ENCODE assay signal across 20 cellular contexts in the genomic region with DNA sequence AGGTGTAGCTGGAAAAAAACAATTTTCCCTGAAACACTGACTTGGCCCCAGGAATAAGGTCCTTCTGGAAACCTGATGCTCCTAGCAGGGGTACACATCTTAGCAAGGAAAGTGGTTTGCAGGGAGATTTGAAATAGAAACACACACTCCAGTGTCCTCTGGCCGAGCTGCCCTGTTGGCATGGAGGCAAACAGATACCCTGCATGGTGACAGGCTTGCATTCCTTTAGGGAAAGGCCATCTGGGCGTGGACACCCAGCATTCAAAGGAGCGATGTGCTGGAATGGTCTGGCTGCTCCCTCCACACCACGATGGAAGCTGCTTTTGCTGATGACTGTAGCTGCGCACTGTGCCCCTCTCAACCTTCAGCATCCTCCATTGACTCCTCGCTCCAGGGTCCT. TPM values are rescaled to one million over a fixed set of nuclear protein-coding genes. Genes with fewer than 3 reads are reported as not detected.
DNase-seq lines count a peak whose midpoint lies in the region; ATAC-seq, FAIRE-seq and TF ChIP-seq lines count a peak whose summit lies in the region.
"Had no signal": no experiment of that assay in that cellular context is flagged by ENCODE, and none has a peak within 500 bp of the region (broad histone marks: within the 10 kb centered on the region; RNA-seq: fewer than 3 reads in every experiment).

No MANE protein-coding gene starts in this region.

- FAIRE-seq in A549 (lab: Jason Lieb, UNC): no peak
- FAIRE-seq in small intestine (lab: Jason Lieb, UNC): no peak
- FAIRE-seq: A204.1, GM18507 had no signal

- H3K36me3 ChIP-seq in NT2/D1 (ENCODE audit: insufficient read depth, insufficient read length, low read length) (no peaks in the 10 kb centered on the region), small intestine (ENCODE audit: control insufficient read depth in 2 of 2, insufficient read depth in 2 of 2, low read length in 2 of 2) (no peaks in the 10 kb centered on the region)
- H3K36me3 ChIP-seq: ovary, stomach had no signal

- H3K4me1 ChIP-seq in A549 (peaks cover 12% of the 10 kb centered on the region), NT2/D1 (ENCODE audit: insufficient read depth, insufficient read length) (peaks cover 28% of the 10 kb centered on the region), small intestine (ENCODE audit: control insufficient read depth in 2 of 2, insufficient read depth in 1 of 2, low read depth in 1 of 2, low read length in 1 of 2) (no peaks in the 10 kb centered on the region)

- peak overlapping the region; percentile 25; the same call in 2 of the 3 replicates for H3K4me2 ChIP-seq in A549

- WGBS in A549 (ENCODE audit: missing lambda C conversion rate): 63% methylated on average over 6 of the region's 6 CpGs
- WGBS in small intestine, 3 donors: 80 to 90% (median 82%) methylated on average over 6 of the region's 6 CpGs

- no peak for TF ChIP-seq POLR2A in A549 (IDR thresholded peaks at IDR 0.05; ENCODE audit: low read length)

- H3K9ac ChIP-seq in NT2/D1 (ENCODE audit: insufficient read length, low read depth): peak overlapping the region; percentile 58

- H3K27me3 Mint-ChIP-seq in nephron (ENCODE audit: low read depth): peaks cover 8% of the 10 kb centered on the region
- H3K27me3 Mint-ChIP-seq: activated T-helper 17 cell treated with anti-CD3 and anti-CD28 coated beads, Interleukin-2, amount 50 U/mL, for 72 hours had no signal

- intact Hi-C loops in sciatic nerve (cut with DNase I): no loop called here

- peak overlapping the region; percentile 24 to 66; a peak in 3 of 6 replicates for H3K27ac ChIP-seq in A549
- H3K27ac ChIP-seq in small intestine (ENCODE audit: low read depth in 1 of 2, low read length in 1 of 2): peak overlapping the region in 1 of 2 donors; percentile 39
- H3K27ac ChIP-seq: ovary had no signal

- TF ChIP-seq CTCF in A549 (IDR thresholded peaks at IDR 0.05): no peak
- TF ChIP-seq CTCF in nephron (IDR thresholded peaks at IDR 0.05; ENCODE audit: unreplicated experiment in 3 of 3): no peak

- TF ChIP-seq EP300 in A549 (IDR thresholded peaks at IDR 0.05): no peak

- no peaks in the 10 kb centered on the region for H3K9me3 ChIP-seq in A549
- H3K9me3 ChIP-seq in NT2/D1 (ENCODE audit: insufficient read depth, low read length): no peaks in the 10 kb centered on the region
- H3K9me3 ChIP-seq in small intestine (ENCODE audit: control insufficient read depth, low read depth): no peaks in the 10 kb centered on the region
- H3K9me3 ChIP-seq: ovary, stomach had no signal

- no peaks in the 10 kb centered on the region for H3K27me3 ChIP-seq in NT2/D1 (ENCODE audit: insufficient read depth, insufficient read length)
- H3K27me3 ChIP-seq in small intestine (ENCODE audit: control insufficient read depth in 2 of 2, insufficient read depth in 2 of 2, low read length in 2 of 2): no peaks in the 10 kb centered on the region
- H3K27me3 ChIP-seq: ovary, stomach had no signal

- peak overlapping the region; percentile 49 to 96 (median 81) for H3K27ac Mint-ChIP-seq in nephron
- H3K27ac Mint-ChIP-seq: activated T-helper 17 cell treated with anti-CD3 and anti-CD28 coated beads, Interleukin-2, amount 50 U/mL, for 72 hours had no signal

- TF ChIP-seq RAD21 in A549 (conservative IDR thresholded peaks at IDR 0.05 in 1 of 2, IDR thresholded peaks at IDR 0.05 in 1 of 2): no peak

- POLR2A ChIA-PET in A549 (lab: Yijun Ruan, JAX): no interaction called here

- DNase-seq in A549 (ENCODE audit: low read depth in 1 of 2, low spot score in 1 of 2): peak in 1 of 2 experiments; percentile 38
- DNase-seq in NT2/D1 (ENCODE audit: low read depth, low spot score): no peak
- peak; percentile 51 for DNase-seq in epidermal melanocyte (ENCODE audit: insufficient read length, low spot score)
- no peak for DNase-seq in small intestine
- DNase-seq in sciatic nerve (ENCODE audit: low spot score): no peak
- no peak for DNase-seq in DMS79 treated with DMSO at 0.1 percent for 48 hours (lab: John Stamatoyannopoulos, UW)
- DNase-seq: activated CD4-positive, CD25-positive, alpha-beta regulatory T cell treated with anti-CD3 and anti-CD28 coated beads, Interleukin-2, amount 50 U/mL, for 72 hours; caudate nucleus; DMS53; MV-4-11; NCI-H526; ovary; SHP77 treated with DMSO at 0.1 percent for 48 hours; stimulated activated CD4-positive, alpha-beta T cell treated with anti-CD3 and anti-CD28 coated beads, Interleukin-4, amount 100 ng/mL, for 24 hours; stomach had no signal

- peak; percentile 30 to 72; a peak in 4 of 6 replicates for ATAC-seq in A549
- ATAC-seq in HG03108 (IDR thresholded peaks at IDR 0.05; ENCODE audit: unreplicated experiment): no peak
- ATAC-seq in sciatic nerve: no peak
- ATAC-seq: activated T-helper 17 cell treated with anti-CD3 and anti-CD28 coated beads, Interleukin-2, amount 50 U/mL, for 72 hours had no signal

- H3K36me3 Mint-ChIP-seq in nephron (ENCODE audit: low read depth): no peaks in the 10 kb centered on the region

- H3K4me3 ChIP-seq in A549 (no peak overlapping the region), NT2/D1 (ENCODE audit: insufficient read length, low read depth) (no peak overlapping the region), small intestine (ENCODE audit: low read depth in 1 of 2, low read length in 2 of 2) (no peak overlapping the region)
- H3K4me3 ChIP-seq: ovary, stomach had no signal

- CTCF ChIA-PET in A549 (lab: Yijun Ruan, JAX): interaction anchor here (0.8 kb wide), 1 partner anchor 11 kb away, joined by 3 read pairs; no protein-coding TSS in a partner anchor

- H3K4me1 Mint-ChIP-seq in nephron: peaks cover 24% of the 10 kb centered on the region
- H3K4me1 Mint-ChIP-seq: activated T-helper 17 cell treated with anti-CD3 and anti-CD28 coated beads, Interleukin-2, amount 50 U/mL, for 72 hours had no signal

- no peaks in the 10 kb centered on the region for H3K9me3 Mint-ChIP-seq in nephron

- H3K4me3 Mint-ChIP-seq in nephron: no peak overlapping the region
- H3K4me3 Mint-ChIP-seq: activated T-helper 17 cell treated with anti-CD3 and anti-CD28 coated beads, Interleukin-2, amount 50 U/mL, for 72 hours had no signal

TF ChIP-seq in A549, 52 proteins besides CTCF, POLR2A, EP300 and RAD21:
- TF ChIP-seq CHD4 (IDR thresholded peaks at IDR 0.05; ENCODE audit: borderline replicate concordance): no peak
- TF ChIP-seq, protein P1, sequence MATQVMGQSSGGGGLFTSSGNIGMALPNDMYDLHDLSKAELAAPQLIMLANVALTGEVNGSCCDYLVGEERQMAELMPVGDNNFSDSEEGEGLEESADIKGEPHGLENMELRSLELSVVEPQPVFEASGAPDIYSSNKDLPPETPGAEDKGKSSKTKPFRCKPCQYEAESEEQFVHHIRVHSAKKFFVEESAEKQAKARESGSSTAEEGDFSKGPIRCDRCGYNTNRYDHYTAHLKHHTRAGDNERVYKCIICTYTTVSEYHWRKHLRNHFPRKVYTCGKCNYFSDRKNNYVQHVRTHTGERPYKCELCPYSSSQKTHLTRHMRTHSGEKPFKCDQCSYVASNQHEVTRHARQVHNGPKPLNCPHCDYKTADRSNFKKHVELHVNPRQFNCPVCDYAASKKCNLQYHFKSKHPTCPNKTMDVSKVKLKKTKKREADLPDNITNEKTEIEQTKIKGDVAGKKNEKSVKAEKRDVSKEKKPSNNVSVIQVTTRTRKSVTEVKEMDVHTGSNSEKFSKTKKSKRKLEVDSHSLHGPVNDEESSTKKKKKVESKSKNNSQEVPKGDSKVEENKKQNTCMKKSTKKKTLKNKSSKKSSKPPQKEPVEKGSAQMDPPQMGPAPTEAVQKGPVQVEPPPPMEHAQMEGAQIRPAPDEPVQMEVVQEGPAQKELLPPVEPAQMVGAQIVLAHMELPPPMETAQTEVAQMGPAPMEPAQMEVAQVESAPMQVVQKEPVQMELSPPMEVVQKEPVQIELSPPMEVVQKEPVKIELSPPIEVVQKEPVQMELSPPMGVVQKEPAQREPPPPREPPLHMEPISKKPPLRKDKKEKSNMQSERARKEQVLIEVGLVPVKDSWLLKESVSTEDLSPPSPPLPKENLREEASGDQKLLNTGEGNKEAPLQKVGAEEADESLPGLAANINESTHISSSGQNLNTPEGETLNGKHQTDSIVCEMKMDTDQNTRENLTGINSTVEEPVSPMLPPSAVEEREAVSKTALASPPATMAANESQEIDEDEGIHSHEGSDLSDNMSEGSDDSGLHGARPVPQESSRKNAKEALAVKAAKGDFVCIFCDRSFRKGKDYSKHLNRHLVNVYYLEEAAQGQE (IDR thresholded peaks at IDR 0.05): no peak
- TF ChIP-seq MYC (IDR thresholded peaks at IDR 0.05; ENCODE audit: borderline replicate concordance, low read length): no peak
- no peak for TF ChIP-seq MAZ (IDR thresholded peaks at IDR 0.05; ENCODE audit: borderline replicate concordance, low read depth, low read length)
- TF ChIP-seq HOXA7 (CRISPR knock-in tag; IDR thresholded peaks at IDR 0.05): no peak
- TF ChIP-seq FOXS1 (CRISPR knock-in tag; IDR thresholded peaks at IDR 0.05): no peak
- TF ChIP-seq ZFP36 (IDR thresholded peaks at IDR 0.05; ENCODE audit: borderline replicate concordance, partially characterized antibody): no peak
- TF ChIP-seq ESRRA (IDR thresholded peaks at IDR 0.05; ENCODE audit: borderline replicate concordance, low read length): no peak
- TF ChIP-seq TP53 (CRISPR knock-in tag; IDR thresholded peaks at IDR 0.05): no peak
- TF ChIP-seq RCOR1 (IDR thresholded peaks at IDR 0.05; ENCODE audit: low read depth, low read length): no peak
- TF ChIP-seq KDM1A (IDR thresholded peaks at IDR 0.05; ENCODE audit: low read depth): no peak
- TF ChIP-seq PHF8 (IDR thresholded peaks at IDR 0.05; ENCODE audit: borderline replicate concordance, low read depth): no peak
- TF ChIP-seq NPAS2 (CRISPR knock-in tag; IDR thresholded peaks at IDR 0.05; ENCODE audit: borderline replicate concordance): no peak

RNA-seq across cellular contexts. Expression of gene BCAR3, which starts 41.5 kb away (rescaled TPM):
- 31.6 and 32.1 TPM in 2 replicates for polyA plus RNA-seq in A549 (2011; rRNA removed)
- polyA plus RNA-seq in A549 (2012; cell fraction: cytosol; rRNA removed): 28.6 and 37.0 TPM in 2 replicates
- polyA plus RNA-seq in A549 (2012; cell fraction: nucleus; rRNA removed): 40.5 and 50.4 TPM in 2 replicates
- 29.8 to 35.8 TPM (median 33.4 TPM) in 3 replicates for polyA plus RNA-seq in A549 (2017; fragmentation: RNase III; extraction: RNeasy Plus Mini Kit Qiagen cat#74134 plus additional on column Dnase treatment)
- 27.5 and 30.0 TPM in 2 replicates for polyA minus RNA-seq in A549 (2011; rRNA and poly(A)+ RNA removed)
- 10 to 100 TPM; 15.9 to 26.2 (median 21.9) TPM for polyA plus RNA-seq in small intestine
- total RNA-seq in sciatic nerve: 35.9 TPM

Comparison
In these comparisons a context has a peak if more than half of its experiments do, and no peak if none do; other contexts are left out.
1. ATAC-seq: peak in A549 (2 of 2); none in HG03108 (single experiment) and sciatic nerve (single experiment).